22 cellular contexts compared by ENCODE assay signal in the genomic region with DNA sequence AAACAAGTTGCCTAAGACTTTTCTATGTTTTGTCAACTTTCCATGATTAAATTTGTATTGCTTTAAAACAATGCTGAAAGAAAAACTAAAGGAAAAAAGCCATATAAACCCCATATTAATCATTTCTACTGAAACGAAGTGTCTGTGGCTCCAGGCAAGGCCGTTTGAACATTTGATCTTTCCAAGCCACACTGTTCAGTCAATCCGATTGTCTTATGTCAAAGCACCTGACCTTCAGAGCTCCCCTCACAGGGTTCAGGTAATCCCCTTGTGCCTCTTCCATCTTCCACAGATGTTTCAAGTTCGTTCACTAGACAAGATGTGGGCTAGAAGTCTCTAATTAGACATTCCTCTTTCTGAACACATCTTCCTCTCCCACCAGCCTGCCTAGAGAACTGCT.
"Had no signal": no experiment of that assay in that cellular context is flagged by ENCODE, and none has a peak within 500 bp of the region (broad histone marks: within the 10 kb centered on the region; RNA-seq: fewer than 3 reads in every experiment).

No MANE protein-coding gene starts in this region.

- ATAC-seq: natural killer cell; psoas muscle; right cardiac atrium; right lobe of liver; stimulated activated naive B cell treated with anti-CD40 and anti-IgM and Interleukin-4, amounts not matched to agents 10 μg/mL and 1 μg/mL and 100 μg/mL, for 72 hours had no signal

- H3K9me3 Mint-ChIP-seq: natural killer cell; nephron; neural progenitor cell; stimulated activated effector memory CD8-positive, alpha-beta T cell treated with anti-CD3 and anti-CD28 coated beads, Interleukin-12 subunit alpha, Interleukin-12 subunit beta, amount 100 ng/mL, for 72 hours; stimulated activated naive B cell treated with anti-CD40 and anti-IgM and Interleukin-4, amounts not matched to agents 10 μg/mL and 1 μg/mL and 100 μg/mL, for 72 hours had no signal

- H3K4me1 Mint-ChIP-seq: natural killer cell; nephron; stimulated activated effector memory CD8-positive, alpha-beta T cell treated with anti-CD3 and anti-CD28 coated beads, Interleukin-12 subunit alpha, Interleukin-12 subunit beta, amount 100 ng/mL, for 72 hours; stimulated activated naive B cell treated with anti-CD40 and anti-IgM and Interleukin-4, amounts not matched to agents 10 μg/mL and 1 μg/mL and 100 μg/mL, for 72 hours had no signal

- DNase-seq: natural killer cell; occipital lobe; ovary; posterior cingulate gyrus; psoas muscle; right cardiac atrium; right lobe of liver; sigmoid colon; small intestine; stimulated activated CD4-positive, alpha-beta T cell treated with anti-CD3 and anti-CD28 coated beads, Interleukin-15, amount 100 ng/mL, for 24 hours; stimulated activated CD4-positive, alpha-beta T cell treated with anti-CD3 and anti-CD28 coated beads, Interleukin-2, amount 100 ng/mL, for 24 hours; stimulated activated CD4-positive, alpha-beta T cell treated with anti-CD3 and anti-CD28 coated beads, Interleukin-2, amount 100 ng/mL, for 48 hours; stimulated activated CD4-positive, alpha-beta T cell treated with anti-CD3 and anti-CD28 coated beads, Interleukin-4, amount 100 ng/mL, for 24 hours; stimulated activated naive B cell treated with anti-CD40 and anti-IgM and Interleukin-4, amounts not matched to agents 10 μg/mL and 1 μg/mL and 100 μg/mL, for 72 hours; stimulated activated naive CD4-positive, alpha-beta T cell treated with Interleukin-2 at 50 U/mL for 16 hours; stomach; thyroid gland; upper lobe of left lung had no signal

- H3K36me3 Mint-ChIP-seq: natural killer cell; neural progenitor cell; stimulated activated effector memory CD8-positive, alpha-beta T cell treated with anti-CD3 and anti-CD28 coated beads, Interleukin-12 subunit alpha, Interleukin-12 subunit beta, amount 100 ng/mL, for 72 hours; stimulated activated naive B cell treated with anti-CD40 and anti-IgM and Interleukin-4, amounts not matched to agents 10 μg/mL and 1 μg/mL and 100 μg/mL, for 72 hours had no signal

- H3K4me3 Mint-ChIP-seq: natural killer cell; nephron; neural progenitor cell; stimulated activated effector memory CD8-positive, alpha-beta T cell treated with anti-CD3 and anti-CD28 coated beads, Interleukin-12 subunit alpha, Interleukin-12 subunit beta, amount 100 ng/mL, for 72 hours; stimulated activated naive B cell treated with anti-CD40 and anti-IgM and Interleukin-4, amounts not matched to agents 10 μg/mL and 1 μg/mL and 100 μg/mL, for 72 hours had no signal

- H3K27me3 Mint-ChIP-seq: progenitor cell of endocrine pancreas had no signal

- H3K27ac Mint-ChIP-seq: natural killer cell; nephron; neural progenitor cell; progenitor cell of endocrine pancreas; stimulated activated effector memory CD8-positive, alpha-beta T cell treated with anti-CD3 and anti-CD28 coated beads, Interleukin-12 subunit alpha, Interleukin-12 subunit beta, amount 100 ng/mL, for 72 hours; stimulated activated naive B cell treated with anti-CD40 and anti-IgM and Interleukin-4, amounts not matched to agents 10 μg/mL and 1 μg/mL and 100 μg/mL, for 72 hours had no signal
